ENCODE assay signal across 1 cellular context in genomic region chr3:31992995-31993394, GRCh38. TPM values are rescaled to one million over a fixed set of nuclear protein-coding genes. Genes with fewer than 3 reads are reported as not detected.
"Had no signal": no experiment of that assay in that cellular context is flagged by ENCODE, and none has a peak within 500 bp of the region (broad histone marks: within the 10 kb centered on the region; RNA-seq: fewer than 3 reads in every experiment).

No MANE protein-coding gene starts in this region.

RNA-seq across cellular contexts. Expression of gene ZNF860, which starts 11.4 kb away (rescaled TPM):
- total RNA-seq: left lobe of liver had no signal
